Comparison of ENCODE assay signal across 8 cellular contexts in the genomic region with DNA sequence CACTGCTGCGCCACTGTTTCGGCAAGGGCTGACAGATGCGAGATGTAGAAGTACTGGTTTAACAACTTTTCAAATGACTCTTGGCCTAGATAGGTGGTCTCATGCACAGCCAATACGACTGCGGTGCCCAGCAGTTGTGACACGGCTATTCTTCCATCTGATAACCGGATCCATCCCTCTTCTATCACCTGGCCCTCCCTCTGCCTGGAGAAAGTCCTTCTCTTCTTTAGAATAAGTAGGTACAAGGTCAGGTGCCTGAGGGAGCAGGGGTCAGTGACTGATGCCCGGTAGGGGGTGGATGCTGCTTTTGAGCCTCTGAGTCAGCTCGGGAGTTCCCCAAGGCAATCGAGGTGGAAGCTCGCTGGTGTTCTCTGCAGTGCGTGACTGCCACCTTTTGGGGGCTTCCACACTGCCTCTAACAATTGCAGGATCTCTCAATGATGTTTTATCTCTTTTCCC.
DNase-seq lines count a peak whose midpoint lies in the region; ATAC-seq and TF ChIP-seq lines count a peak whose summit lies in the region.

No MANE protein-coding gene starts in this region.

- no peak overlapping the region for H3K4me3 ChIP-seq in fibroblast of the aortic adventitia (ENCODE audit: low read depth, low read length)

- ATAC-seq in HG02852 (IDR thresholded peaks at IDR 0.05; ENCODE audit: unreplicated experiment) (no peak), HG02840 (IDR thresholded peaks at IDR 0.05; ENCODE audit: low FRiP score, unreplicated experiment) (no peak), HG03095 (IDR thresholded peaks at IDR 0.05; ENCODE audit: unreplicated experiment) (no peak), HG02884 (IDR thresholded peaks at IDR 0.05; ENCODE audit: unreplicated experiment) (no peak)

- DNase-seq in A172 (ENCODE audit: low spot score) (peak; percentile 67), NCI-H524 treated with DMSO at 0.1 percent for 48 hours (lab: John Stamatoyannopoulos, UW) (peak; percentile 12), fibroblast of the aortic adventitia (ENCODE audit: low read depth) (peak; percentile 9)

- peak; percentile 30; the same call in 1 of the 2 replicates for TF ChIP-seq CTCF in GM12874 (IDR thresholded peaks at IDR 0.05; ENCODE audit: insufficient read depth, low read depth, low read length)
- peak; percentile 4 for TF ChIP-seq CTCF in fibroblast of the aortic adventitia (IDR thresholded peaks at IDR 0.05; ENCODE audit: insufficient read depth, low read length)

Comparison
In these comparisons a context has a peak if more than half of its experiments do, and no peak if none do; other contexts are left out.
1. DNase-seq: peak in every context shown above with its lines; median percentile 67 in A172; 12 in NCI-H524 treated with DMSO at 0.1 percent for 48 hours; 9 in fibroblast of the aortic adventitia.